1 cellular context compared by ENCODE assay signal in the genomic region with DNA sequence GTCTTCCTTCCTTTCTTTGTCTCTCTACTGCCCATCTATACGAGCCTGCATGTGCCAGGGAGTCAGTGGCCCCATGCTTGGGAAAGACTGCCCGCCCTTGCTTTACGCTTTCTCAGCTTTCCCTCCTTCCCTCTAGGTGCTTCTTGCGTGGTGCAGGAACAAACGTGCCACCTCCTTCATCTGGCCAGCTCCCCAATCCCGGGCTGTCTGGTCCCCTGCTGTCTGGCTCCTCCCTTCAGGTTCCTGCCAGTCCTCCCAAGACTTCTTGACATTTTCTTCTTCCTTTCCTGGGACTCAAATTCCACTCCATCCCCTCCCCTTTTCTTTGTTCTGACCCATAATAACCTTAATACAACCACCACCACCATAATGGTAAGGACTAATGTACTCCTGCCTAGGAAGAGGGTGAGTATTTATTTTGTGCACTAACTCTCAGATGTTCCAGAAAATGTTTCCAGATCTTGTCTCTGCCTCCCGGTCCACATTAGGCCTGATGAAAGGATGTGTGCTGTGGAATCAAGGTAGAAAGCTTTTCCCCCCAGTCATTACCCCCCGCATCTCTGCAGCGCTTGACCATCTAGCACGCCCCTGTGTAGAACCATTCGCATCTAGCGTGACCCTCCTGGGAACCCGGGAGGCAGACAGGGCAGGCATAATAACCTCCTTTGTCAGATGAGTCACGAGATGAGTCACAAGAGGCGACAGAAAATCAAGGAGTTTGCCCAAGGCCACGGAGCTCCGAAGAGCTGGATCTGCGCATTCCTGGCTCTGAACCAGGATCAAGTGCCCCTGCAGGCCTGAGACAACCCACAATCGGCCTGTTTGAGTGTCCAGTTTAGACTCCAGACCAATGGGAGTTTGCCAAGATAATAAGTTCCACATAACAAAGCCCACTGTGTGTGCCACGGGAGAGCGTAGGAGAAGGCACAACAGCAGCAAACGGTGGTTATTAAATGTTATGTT.
TF ChIP-seq lines count a peak whose summit lies in the region.

No MANE protein-coding gene starts in this region.

TF ChIP-seq in IMR-90, 13 proteins besides CTCF, POLR2A, EP300 and RAD21:
- TF ChIP-seq MXI1 (IDR thresholded peaks at IDR 0.05; ENCODE audit: borderline replicate concordance, low read depth, low read length) = no peak
- TF ChIP-seq BHLHE40 (IDR thresholded peaks at IDR 0.05; ENCODE audit: low read depth, low read length) = peak; percentile 44; the same call in 1 of the 2 replicates
- TF ChIP-seq FOS (IDR thresholded peaks at IDR 0.05; ENCODE audit: low read depth, low read length) = peak; percentile 93
- no peak for TF ChIP-seq MAFK (IDR thresholded peaks at IDR 0.05; ENCODE audit: low read depth, low read length)
- TF ChIP-seq, protein P1, sequence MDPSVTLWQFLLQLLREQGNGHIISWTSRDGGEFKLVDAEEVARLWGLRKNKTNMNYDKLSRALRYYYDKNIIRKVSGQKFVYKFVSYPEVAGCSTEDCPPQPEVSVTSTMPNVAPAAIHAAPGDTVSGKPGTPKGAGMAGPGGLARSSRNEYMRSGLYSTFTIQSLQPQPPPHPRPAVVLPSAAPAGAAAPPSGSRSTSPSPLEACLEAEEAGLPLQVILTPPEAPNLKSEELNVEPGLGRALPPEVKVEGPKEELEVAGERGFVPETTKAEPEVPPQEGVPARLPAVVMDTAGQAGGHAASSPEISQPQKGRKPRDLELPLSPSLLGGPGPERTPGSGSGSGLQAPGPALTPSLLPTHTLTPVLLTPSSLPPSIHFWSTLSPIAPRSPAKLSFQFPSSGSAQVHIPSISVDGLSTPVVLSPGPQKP (IDR thresholded peaks at IDR 0.05; ENCODE audit: borderline replicate concordance, low read depth, low read length) = no peak
- no peak for TF ChIP-seq SMC3 (IDR thresholded peaks at IDR 0.05; ENCODE audit: low read depth, low read length)
- TF ChIP-seq, protein P2, sequence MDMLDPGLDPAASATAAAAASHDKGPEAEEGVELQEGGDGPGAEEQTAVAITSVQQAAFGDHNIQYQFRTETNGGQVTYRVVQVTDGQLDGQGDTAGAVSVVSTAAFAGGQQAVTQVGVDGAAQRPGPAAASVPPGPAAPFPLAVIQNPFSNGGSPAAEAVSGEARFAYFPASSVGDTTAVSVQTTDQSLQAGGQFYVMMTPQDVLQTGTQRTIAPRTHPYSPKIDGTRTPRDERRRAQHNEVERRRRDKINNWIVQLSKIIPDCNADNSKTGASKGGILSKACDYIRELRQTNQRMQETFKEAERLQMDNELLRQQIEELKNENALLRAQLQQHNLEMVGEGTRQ (IDR thresholded peaks at IDR 0.05; ENCODE audit: low read depth, low read length) = no peak
- TF ChIP-seq MAZ (IDR thresholded peaks at IDR 0.05; ENCODE audit: borderline replicate concordance, low read depth, low read length) = 0 out of 2 replicates have a peak, but pooled peaks have one; percentile 35
- no peak for TF ChIP-seq CHD1 (IDR thresholded peaks at IDR 0.05; ENCODE audit: low read depth, low read length)
- no peak for TF ChIP-seq RCOR1 (IDR thresholded peaks at IDR 0.05; ENCODE audit: insufficient replicate concordance, low read length)
- TF ChIP-seq CEBPB (IDR thresholded peaks at IDR 0.05; ENCODE audit: low read depth, low read length) = 0 out of 2 replicates have a peak, but pooled peaks have one; percentile 3
- TF ChIP-seq NFE2L2 (IDR thresholded peaks at IDR 0.05; ENCODE audit: low read depth, low read length) = no peak
- no peak for TF ChIP-seq RFX5 (IDR thresholded peaks at IDR 0.05; ENCODE audit: low read depth, low read length)
